In genomic region chr2:231670892-231671616, GRCh38 we compare ENCODE assay signal across 8 cellular contexts. TPM values are rescaled to one million over a fixed set of nuclear protein-coding genes. Genes with fewer than 3 reads are reported as not detected.
DNase-seq lines count a peak whose midpoint lies in the region; ATAC-seq and TF ChIP-seq lines count a peak whose summit lies in the region.

No MANE protein-coding gene starts in this region.

- TF ChIP-seq CTCF in AG10803 (conservative IDR thresholded peaks at IDR 0.05; ENCODE audit: low read length) (0 out of 2 replicates have a peak, but pooled peaks have one; percentile 14), dorsolateral prefrontal cortex (IDR thresholded peaks at IDR 0.05 in 54 of 56, conservative IDR thresholded peaks at IDR 0.05 in 2 of 56; ENCODE audit: low read depth in 1 of 56, partially characterized antibody in 56 of 56) (peak in 29 of 56 donors; percentile 9 to 39 (median 21)), sigmoid colon (IDR thresholded peaks at IDR 0.05) (peak in 1 of 4 experiments; percentile 35)

- H3K27ac Mint-ChIP-seq in activated CD4-positive, alpha-beta memory T cell treated with anti-CD3 and anti-CD28 coated beads, Interleukin-2, amount 10 ng/mL, durations not matched to agents 7 days and 5 days = no peak overlapping the region

- no peaks in the 10 kb centered on the region for H3K27me3 Mint-ChIP-seq in activated CD4-positive, alpha-beta memory T cell treated with anti-CD3 and anti-CD28 coated beads, Interleukin-2, amount 10 ng/mL, durations not matched to agents 7 days and 5 days

- intact Hi-C loops in dorsolateral prefrontal cortex (cut with DNase I) = loop anchor here (2.0 to 10.0 kb wide), 3 partner anchors 104 to 156 kb away; no protein-coding TSS in a partner anchor
- intact Hi-C loops in sigmoid colon (cut with DNase I) = no loop called here

- no peaks in the 10 kb centered on the region for H3K27me3 ChIP-seq in dorsolateral prefrontal cortex
- H3K27me3 ChIP-seq in sigmoid colon = no peaks in the 10 kb centered on the region

- POLR2A ChIA-PET in activated CD4-positive, alpha-beta memory T cell treated with anti-CD3 and anti-CD28 coated beads, Interleukin-2, amount 10 ng/mL, durations not matched to agents 7 days and 5 days (lab: Charles Lee) = interaction anchor here (7.5 to 15.2 kb wide), 2 partner anchors 37 to 58 kb away, joined by 92 to 141 read pairs; partner anchors contain the start of gene PTMA

- no peak for TF ChIP-seq POLR2A in sigmoid colon (IDR thresholded peaks at IDR 0.05)

- no peaks in the 10 kb centered on the region for H3K9me3 Mint-ChIP-seq in activated CD4-positive, alpha-beta memory T cell treated with anti-CD3 and anti-CD28 coated beads, Interleukin-2, amount 10 ng/mL, durations not matched to agents 7 days and 5 days

- peak; percentile 39; the same call in 1 of the 2 replicates for TF ChIP-seq RAD21 in Ishikawa (IDR thresholded peaks at IDR 0.05; ENCODE audit: low read depth)

- DNase-seq in AG10803 (ENCODE audit: low read depth) = no peak
- no peak for DNase-seq in dorsolateral prefrontal cortex
- peak; percentile 71 for DNase-seq in sigmoid colon
- DNase-seq in NCI-H187 (lab: John Stamatoyannopoulos, UW) = no peak
- no peak for DNase-seq in NCI-H1105 (lab: John Stamatoyannopoulos, UW)
- no peak for DNase-seq in activated CD4-positive, alpha-beta memory T cell treated with anti-CD3 and anti-CD28 coated beads, Interleukin-2, amount 10 ng/mL, durations not matched to agents 7 days and 5 days

- WGBS in sigmoid colon, 2 donors = 14 to 37% methylated on average over 8 of the region's 8 CpGs

- TF ChIP-seq EP300 in Ishikawa (IDR thresholded peaks at IDR 0.05; ENCODE audit: borderline replicate concordance) = no peak; the same call in 1 of the 2 replicates
- no peak for TF ChIP-seq EP300 in sigmoid colon (IDR thresholded peaks at IDR 0.05)

- no peak overlapping the region for H3K4me3 Mint-ChIP-seq in activated CD4-positive, alpha-beta memory T cell treated with anti-CD3 and anti-CD28 coated beads, Interleukin-2, amount 10 ng/mL, durations not matched to agents 7 days and 5 days

- H3K4me3 ChIP-seq in AG10803 (ENCODE audit: low read length) = no peak overlapping the region
- no peak overlapping the region for H3K4me3 ChIP-seq in dorsolateral prefrontal cortex
- no peak overlapping the region for H3K4me3 ChIP-seq in sigmoid colon

- H3K27ac ChIP-seq in dorsolateral prefrontal cortex (peak overlapping the region in 58 of 59 donors; percentile 22 to 100 (median 91)), sigmoid colon (peak overlapping the region; percentile 90 to 94 (median 90))

- no peaks in the 10 kb centered on the region for H3K36me3 Mint-ChIP-seq in activated CD4-positive, alpha-beta memory T cell treated with anti-CD3 and anti-CD28 coated beads, Interleukin-2, amount 10 ng/mL, durations not matched to agents 7 days and 5 days (ENCODE audit: low read depth)

- H3K36me3 ChIP-seq in sigmoid colon = no peaks in the 10 kb centered on the region

- peaks cover 22% of the 10 kb centered on the region for H3K4me1 Mint-ChIP-seq in activated CD4-positive, alpha-beta memory T cell treated with anti-CD3 and anti-CD28 coated beads, Interleukin-2, amount 10 ng/mL, durations not matched to agents 7 days and 5 days

- peaks cover 0 to 64% (median 60%) of the 10 kb centered on the region in 4 donors for H3K4me1 ChIP-seq in sigmoid colon

- CTCF ChIA-PET in activated CD4-positive, alpha-beta memory T cell treated with anti-CD3 and anti-CD28 coated beads, Interleukin-2, amount 10 ng/mL, durations not matched to agents 7 days and 5 days (lab: Charles Lee) = interaction anchor here (1.5 to 9.8 kb wide), 4 partner anchors 36 to 59 kb away, joined by 3 to 259 read pairs (median 124); no protein-coding TSS in a partner anchor

- no peaks in the 10 kb centered on the region for H3K9me3 ChIP-seq in sigmoid colon

- peak; percentile 1 for ATAC-seq in GM19351 (IDR thresholded peaks at IDR 0.05; ENCODE audit: unreplicated experiment)

TF ChIP-seq in Ishikawa, 13 proteins besides CTCF, POLR2A, EP300 and RAD21:
- TF ChIP-seq TAF1 (IDR thresholded peaks at IDR 0.05; ENCODE audit: low read depth) (0 out of 2 replicates have a peak, but pooled peaks have one; percentile 12), MAX (IDR thresholded peaks at IDR 0.05) (no peak), USF1 (IDR thresholded peaks at IDR 0.05) (0 out of 2 replicates have a peak, but pooled peaks have one; percentile 3)

RNA-seq across cellular contexts. Expression of gene PTMA, which starts 37.3 kb away (rescaled TPM):
- total RNA-seq in dorsolateral prefrontal cortex = 1,000 to 10,000 TPM in 1 of 120 experiments, 100 to 1,000 TPM in 119; 326 to 1,103 (median 509) TPM
- total RNA-seq in sigmoid colon = 1,000 to 10,000 TPM in 2 of 4 donors, 100 to 1,000 TPM in 2; 807 to 1,142 (median 1,007) TPM
- polyA plus RNA-seq in sigmoid colon = 1,000 to 10,000 TPM; 1,787 to 2,683 (median 1,800) TPM
- 1,000 to 10,000 TPM; 1,300 to 1,326 TPM for total RNA-seq in activated CD4-positive, alpha-beta memory T cell treated with anti-CD3 and anti-CD28 coated beads, Interleukin-2, amount 10 ng/mL, durations not matched to agents 7 days and 5 days
